Comparison of ENCODE assay signal across 15 cellular contexts in the genomic region with DNA sequence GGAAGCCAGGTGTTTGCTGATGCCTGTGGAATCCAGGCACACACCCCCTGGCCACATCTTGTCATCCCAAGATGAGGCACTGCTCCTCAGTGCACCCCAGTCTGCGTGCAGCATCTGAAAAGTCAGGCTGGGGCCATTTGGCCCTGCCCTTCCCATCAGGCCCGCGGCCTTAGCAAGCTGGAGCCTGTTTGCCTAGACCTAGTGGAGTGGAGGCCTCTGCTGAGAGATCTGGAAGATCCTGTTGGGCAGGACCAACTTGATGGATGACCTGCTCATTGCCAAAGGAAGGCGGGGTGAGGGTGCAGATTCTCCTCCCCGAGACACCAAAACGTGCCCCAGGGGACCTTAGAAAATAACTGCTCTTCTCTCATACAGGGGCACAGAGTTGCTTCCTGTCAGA.
DNase-seq lines count a peak whose midpoint lies in the region; ATAC-seq and TF ChIP-seq lines count a peak whose summit lies in the region.
"Had no signal": no experiment of that assay in that cellular context is flagged by ENCODE, and none has a peak within 500 bp of the region (broad histone marks: within the 10 kb centered on the region; RNA-seq: fewer than 3 reads in every experiment).

No MANE protein-coding gene starts in this region.

- H3K27ac ChIP-seq in PC-9, result peak overlapping the region; percentile 93
- H3K27ac ChIP-seq in esophagus squamous epithelium, result peak overlapping the region; percentile 36 to 76 (median 64)
- H3K27ac ChIP-seq: parathyroid adenoma, WERI-Rb-1 had no signal

- H3K4me3 ChIP-seq in PC-9 (no peak overlapping the region; the same call in 1 of the 2 replicates), esophagus squamous epithelium (no peak overlapping the region)
- H3K4me3 ChIP-seq: heart right ventricle, lung had no signal

- peaks cover 0 to 7% of the 10 kb centered on the region in 2 donors for H3K9me3 Mint-ChIP-seq in activated T-cell treated with anti-CD3 and anti-CD28 coated beads, Interleukin-2, amount 50 U/mL, for 72 hours
- no peaks in the 10 kb centered on the region for H3K9me3 Mint-ChIP-seq in natural killer cell treated with Interleukin-12 subunit alpha and Interleukin-12 subunit beta and Interleukin-15 and Interleukin-18, amount 100 ng/mL, for 72 hours

- H3K27me3 ChIP-seq in PC-9 (ENCODE audit: insufficient read depth, low read depth), result no peaks in the 10 kb centered on the region
- no peaks in the 10 kb centered on the region for H3K27me3 ChIP-seq in esophagus squamous epithelium
- H3K27me3 ChIP-seq: heart right ventricle had no signal

- no peak for TF ChIP-seq POLR2A in esophagus squamous epithelium (IDR thresholded peaks at IDR 0.05)

- peaks cover 77% of the 10 kb centered on the region for H3K4me1 Mint-ChIP-seq in activated T-cell treated with anti-CD3 and anti-CD28 coated beads, Interleukin-2, amount 50 U/mL, for 72 hours (ENCODE audit: low read depth)
- H3K4me1 Mint-ChIP-seq in natural killer cell treated with Interleukin-12 subunit alpha and Interleukin-12 subunit beta and Interleukin-15 and Interleukin-18, amount 100 ng/mL, for 72 hours (ENCODE audit: low read depth in 2 of 2), result peaks cover 11 to 12% of the 10 kb centered on the region in 2 donors

- H3K4me2 ChIP-seq in PC-9, result peak overlapping the region; percentile 75

- BruUV-seq in PC-9 (replicated peaks; lab: Mats Ljungman, UMichigan), result no TSS peak

- intact Hi-C loops in PC-9 (cut with micrococcal nuclease; ENCODE audit: unreplicated experiment), result loop anchor here (1.0 to 5.0 kb wide), 8 partner anchors 33 to 289 kb away; a partner anchor contains a TSS
- intact Hi-C loops in esophagus squamous epithelium (cut with DNase I), result no loop called here

- H3K4me3 Mint-ChIP-seq in activated T-cell treated with anti-CD3 and anti-CD28 coated beads, Interleukin-2, amount 50 U/mL, for 72 hours, result peak overlapping the region; percentile 26 to 47
- no peak overlapping the region for H3K4me3 Mint-ChIP-seq in natural killer cell treated with Interleukin-12 subunit alpha and Interleukin-12 subunit beta and Interleukin-15 and Interleukin-18, amount 100 ng/mL, for 72 hours

- POLR2A ChIA-PET in PC-9 (lab: Charles Lee; ENCODE audit: unreplicated experiment), result no interaction called here

- H3K79me2 ChIP-seq in PC-9 (ENCODE audit: low read depth), result no peaks in the 10 kb centered on the region
- H3K79me2 ChIP-seq: parathyroid adenoma had no signal

- no peaks in the 10 kb centered on the region for H3K36me3 ChIP-seq in PC-9 (ENCODE audit: low read depth)
- no peaks in the 10 kb centered on the region for H3K36me3 ChIP-seq in esophagus squamous epithelium
- H3K36me3 ChIP-seq: heart right ventricle, WERI-Rb-1 had no signal

- H3K4me1 ChIP-seq in PC-9 (replicated peaks; ENCODE audit: insufficient read depth) (peaks cover 65% of the 10 kb centered on the region), esophagus squamous epithelium (peaks cover 10 to 68% (median 28%) of the 10 kb centered on the region in 3 donors)
- H3K4me1 ChIP-seq: parathyroid adenoma had no signal

- peaks cover 2 to 9% of the 10 kb centered on the region in 2 donors for H3K36me3 Mint-ChIP-seq in activated T-cell treated with anti-CD3 and anti-CD28 coated beads, Interleukin-2, amount 50 U/mL, for 72 hours (ENCODE audit: insufficient read depth in 2 of 2)
- H3K36me3 Mint-ChIP-seq in natural killer cell treated with Interleukin-12 subunit alpha and Interleukin-12 subunit beta and Interleukin-15 and Interleukin-18, amount 100 ng/mL, for 72 hours, result no peaks in the 10 kb centered on the region

- no peaks in the 10 kb centered on the region for H3K27me3 Mint-ChIP-seq in activated T-cell treated with anti-CD3 and anti-CD28 coated beads, Interleukin-2, amount 50 U/mL, for 72 hours (ENCODE audit: low read depth)
- H3K27me3 Mint-ChIP-seq in natural killer cell treated with Interleukin-12 subunit alpha and Interleukin-12 subunit beta and Interleukin-15 and Interleukin-18, amount 100 ng/mL, for 72 hours, result peaks cover under 1% of the 10 kb centered on the region in 2 donors

- H3K9me3 ChIP-seq in PC-9 (ENCODE audit: insufficient read depth, low read depth) (no peaks in the 10 kb centered on the region), esophagus squamous epithelium (no peaks in the 10 kb centered on the region)
- H3K9me3 ChIP-seq: heart right ventricle had no signal

- no peak for ATAC-seq in activated T-cell treated with anti-CD3 and anti-CD28 coated beads, Interleukin-2, amount 50 U/mL, for 72 hours (replicated peaks in 1 of 2)
- ATAC-seq in natural killer cell treated with Interleukin-12 subunit alpha and Interleukin-12 subunit beta and Interleukin-15 and Interleukin-18, amount 100 ng/mL, for 72 hours, result no peak
- ATAC-seq in HG03442 (IDR thresholded peaks at IDR 0.05; ENCODE audit: unreplicated experiment), result no peak
- ATAC-seq: heart right ventricle had no signal

- CTCF ChIA-PET in PC-9 (lab: Charles Lee), result interaction anchor here (0.5 to 0.7 kb wide), 4 partner anchors 29 to 275 kb away, joined by 3 to 8 read pairs (median 4); no protein-coding TSS in a partner anchor

- no peaks in the 10 kb centered on the region for H3K9me2 ChIP-seq in PC-9 (ENCODE audit: insufficient read depth)

- H2AFZ ChIP-seq in PC-9, result no peak overlapping the region
- H2AFZ ChIP-seq: parathyroid adenoma had no signal

- DNase-seq in activated T-cell treated with anti-CD3 and anti-CD28 coated beads, Interleukin-2, amount 50 U/mL, for 72 hours, result no peak
- no peak for DNase-seq in activated T-cell treated with anti-CD3 and anti-CD28 coated beads, Interleukin-2, amount 50 U/mL, for 48 hours
- peak; percentile 90 to 93 for DNase-seq in PC-9
- DNase-seq in esophagus squamous epithelium (lab: John Stamatoyannopoulos, UW), result no peak
- peak; percentile 88 for DNase-seq in ureter (ENCODE audit: low spot score)
- DNase-seq in SKM-1 treated with dmso at 0.1 percent for 144 hours (lab: John Stamatoyannopoulos, UW; ENCODE audit: unreplicated experiment), result no peak
- DNase-seq in natural killer cell treated with Interleukin-12 subunit alpha and Interleukin-12 subunit beta and Interleukin-15 and Interleukin-18, amount 100 ng/mL, for 72 hours (ENCODE audit: low spot score), result no peak
- DNase-seq: AML-193, heart right ventricle, NCI-H226, SHP77, WERI-Rb-1 had no signal

- H4K20me1 ChIP-seq in PC-9 (ENCODE audit: insufficient read depth), result no peaks in the 10 kb centered on the region

- no peak overlapping the region for H3K27ac Mint-ChIP-seq in activated T-cell treated with anti-CD3 and anti-CD28 coated beads, Interleukin-2, amount 50 U/mL, for 72 hours
- H3K27ac Mint-ChIP-seq in natural killer cell treated with Interleukin-12 subunit alpha and Interleukin-12 subunit beta and Interleukin-15 and Interleukin-18, amount 100 ng/mL, for 72 hours, result no peak overlapping the region

- 50% methylated on average over 4 of the region's 6 CpGs; no CpG with 5 or more reads in 1 of the 2 donors for whole genome bisulfite sequencing in esophagus squamous epithelium, 2 donors

- H3F3A ChIP-seq in PC-9 (ENCODE audit: insufficient read depth, low read depth), result peaks cover 51% of the 10 kb centered on the region

- no peak for TF ChIP-seq CTCF in PC-9 (conservative IDR thresholded peaks at IDR 0.05)
- TF ChIP-seq CTCF in esophagus squamous epithelium (IDR thresholded peaks at IDR 0.05), result no peak

Comparison
In these comparisons a context has a peak if more than half of its experiments do, and no peak if none do; other contexts are left out.
1. DNase-seq: peak in PC-9 (2 of 2) and ureter (single experiment); none in activated T-cell treated with anti-CD3 and anti-CD28 coated beads, Interleukin-2, amount 50 U/mL, for 72 hours (0 of 2), activated T-cell treated with anti-CD3 and anti-CD28 coated beads, Interleukin-2, amount 50 U/mL, for 48 hours (0 of 2), esophagus squamous epithelium (single experiment), SKM-1 treated with dmso at 0.1 percent for 144 hours (single experiment) and natural killer cell treated with Interleukin-12 subunit alpha and Interleukin-12 subunit beta and Interleukin-15 and Interleukin-18, amount 100 ng/mL, for 72 hours (single experiment).